21 cellular contexts compared by ENCODE assay signal in genomic region chr4:6621556-6621927, GRCh38.
"Had no signal": no experiment of that assay in that cellular context is flagged by ENCODE, and none has a peak within 500 bp of the region (broad histone marks: within the 10 kb centered on the region; RNA-seq: fewer than 3 reads in every experiment).

No MANE protein-coding gene starts in this region.

- H3K4me1 ChIP-seq: adrenal gland, colonic mucosa, esophagus squamous epithelium, gastroesophageal sphincter, tibial artery had no signal

- H3K4me3 ChIP-seq: adrenal gland, colonic mucosa, dorsolateral prefrontal cortex, esophagus squamous epithelium, gastroesophageal sphincter, tibial artery had no signal

- DNase-seq: activated CD4-positive, alpha-beta T cell treated with anti-CD3 and anti-CD28 coated beads for 1 hour; activated CD4-positive, alpha-beta T cell treated with anti-CD3 and anti-CD28 coated beads, Interleukin-2, amount 50 U/mL, for 1 hour; activated CD8-positive, alpha-beta T cell treated with anti-CD3 and anti-CD28 coated beads, Interleukin-2, amount 10 ng/mL, durations not matched to agents 7 days and 5 days; activated gamma-delta T cell treated with Interleukin-2 at 50 U/mL for 16 hours; activated T-cell treated with anti-CD3 and anti-CD28 coated beads, Interleukin-2, amount 50 U/mL, for 1 hour; adrenal gland; colonic mucosa; effector memory CD8-positive, alpha-beta T cell; esophagus squamous epithelium; head of caudate nucleus; hypothalamus; left ventricle myocardium superior; nephron progenitor cell; stimulated activated CD4-positive, alpha-beta T cell treated with anti-CD3 and anti-CD28 coated beads, Interleukin-12 subunit alpha, Interleukin-12 subunit beta, amount 100 ng/mL, for 4 hours; stimulated activated CD4-positive, alpha-beta T cell treated with anti-CD3 and anti-CD28 coated beads, Interleukin-1b, Interleukin-23, amount 100 ng/mL, for 48 hours; substantia nigra; T-helper 1 cell; T-helper 9 cell; tibial artery had no signal

- ATAC-seq: activated CD8-positive, alpha-beta T cell treated with anti-CD3 and anti-CD28 coated beads, Interleukin-2, amount 10 ng/mL, durations not matched to agents 7 days and 5 days; effector memory CD8-positive, alpha-beta T cell; gastroesophageal sphincter; left ventricle myocardium superior had no signal

- H3K9me3 ChIP-seq: adrenal gland, colonic mucosa, esophagus squamous epithelium, gastroesophageal sphincter, tibial artery had no signal

- H3K27ac ChIP-seq: adrenal gland, colonic mucosa, dorsolateral prefrontal cortex, esophagus squamous epithelium, gastroesophageal sphincter, tibial artery had no signal

- H3K27me3 ChIP-seq: adrenal gland, colonic mucosa, dorsolateral prefrontal cortex, esophagus squamous epithelium, gastroesophageal sphincter, tibial artery had no signal
